ENCODE assay signal across 1 cellular context in the genomic region with DNA sequence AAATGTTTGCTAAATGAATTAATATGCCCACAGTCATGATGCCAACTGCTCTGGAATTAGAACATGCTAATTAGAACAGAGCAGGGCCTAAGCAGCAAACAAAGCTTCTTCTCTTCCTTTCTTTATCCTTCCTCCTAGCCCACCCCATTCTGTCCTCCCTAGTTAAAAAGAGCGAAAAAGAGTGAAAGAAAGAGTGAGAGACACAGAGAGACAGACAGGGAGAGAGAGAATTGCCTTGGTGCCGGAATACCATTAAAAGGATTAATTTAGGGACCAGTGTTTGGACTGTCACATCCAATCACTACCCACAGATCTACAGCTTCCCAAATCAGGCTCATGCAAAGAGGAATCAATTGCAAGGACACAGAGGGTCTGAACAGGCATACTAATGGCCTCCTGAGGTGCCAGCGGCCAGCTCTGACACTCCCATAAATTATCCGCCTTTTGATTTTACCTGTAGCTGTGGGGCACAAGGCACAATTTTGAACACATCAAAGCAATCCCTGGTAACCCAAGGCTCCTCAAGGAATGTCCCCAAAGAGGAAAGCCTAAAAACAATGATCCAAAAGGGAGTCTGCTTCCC.
TF ChIP-seq lines count a peak whose summit lies in the region.

No MANE protein-coding gene starts in this region.

TF ChIP-seq in GM23338, 12 proteins besides CTCF, POLR2A, EP300 and RAD21 (continued from another document):
- TF ChIP-seq, protein P1, sequence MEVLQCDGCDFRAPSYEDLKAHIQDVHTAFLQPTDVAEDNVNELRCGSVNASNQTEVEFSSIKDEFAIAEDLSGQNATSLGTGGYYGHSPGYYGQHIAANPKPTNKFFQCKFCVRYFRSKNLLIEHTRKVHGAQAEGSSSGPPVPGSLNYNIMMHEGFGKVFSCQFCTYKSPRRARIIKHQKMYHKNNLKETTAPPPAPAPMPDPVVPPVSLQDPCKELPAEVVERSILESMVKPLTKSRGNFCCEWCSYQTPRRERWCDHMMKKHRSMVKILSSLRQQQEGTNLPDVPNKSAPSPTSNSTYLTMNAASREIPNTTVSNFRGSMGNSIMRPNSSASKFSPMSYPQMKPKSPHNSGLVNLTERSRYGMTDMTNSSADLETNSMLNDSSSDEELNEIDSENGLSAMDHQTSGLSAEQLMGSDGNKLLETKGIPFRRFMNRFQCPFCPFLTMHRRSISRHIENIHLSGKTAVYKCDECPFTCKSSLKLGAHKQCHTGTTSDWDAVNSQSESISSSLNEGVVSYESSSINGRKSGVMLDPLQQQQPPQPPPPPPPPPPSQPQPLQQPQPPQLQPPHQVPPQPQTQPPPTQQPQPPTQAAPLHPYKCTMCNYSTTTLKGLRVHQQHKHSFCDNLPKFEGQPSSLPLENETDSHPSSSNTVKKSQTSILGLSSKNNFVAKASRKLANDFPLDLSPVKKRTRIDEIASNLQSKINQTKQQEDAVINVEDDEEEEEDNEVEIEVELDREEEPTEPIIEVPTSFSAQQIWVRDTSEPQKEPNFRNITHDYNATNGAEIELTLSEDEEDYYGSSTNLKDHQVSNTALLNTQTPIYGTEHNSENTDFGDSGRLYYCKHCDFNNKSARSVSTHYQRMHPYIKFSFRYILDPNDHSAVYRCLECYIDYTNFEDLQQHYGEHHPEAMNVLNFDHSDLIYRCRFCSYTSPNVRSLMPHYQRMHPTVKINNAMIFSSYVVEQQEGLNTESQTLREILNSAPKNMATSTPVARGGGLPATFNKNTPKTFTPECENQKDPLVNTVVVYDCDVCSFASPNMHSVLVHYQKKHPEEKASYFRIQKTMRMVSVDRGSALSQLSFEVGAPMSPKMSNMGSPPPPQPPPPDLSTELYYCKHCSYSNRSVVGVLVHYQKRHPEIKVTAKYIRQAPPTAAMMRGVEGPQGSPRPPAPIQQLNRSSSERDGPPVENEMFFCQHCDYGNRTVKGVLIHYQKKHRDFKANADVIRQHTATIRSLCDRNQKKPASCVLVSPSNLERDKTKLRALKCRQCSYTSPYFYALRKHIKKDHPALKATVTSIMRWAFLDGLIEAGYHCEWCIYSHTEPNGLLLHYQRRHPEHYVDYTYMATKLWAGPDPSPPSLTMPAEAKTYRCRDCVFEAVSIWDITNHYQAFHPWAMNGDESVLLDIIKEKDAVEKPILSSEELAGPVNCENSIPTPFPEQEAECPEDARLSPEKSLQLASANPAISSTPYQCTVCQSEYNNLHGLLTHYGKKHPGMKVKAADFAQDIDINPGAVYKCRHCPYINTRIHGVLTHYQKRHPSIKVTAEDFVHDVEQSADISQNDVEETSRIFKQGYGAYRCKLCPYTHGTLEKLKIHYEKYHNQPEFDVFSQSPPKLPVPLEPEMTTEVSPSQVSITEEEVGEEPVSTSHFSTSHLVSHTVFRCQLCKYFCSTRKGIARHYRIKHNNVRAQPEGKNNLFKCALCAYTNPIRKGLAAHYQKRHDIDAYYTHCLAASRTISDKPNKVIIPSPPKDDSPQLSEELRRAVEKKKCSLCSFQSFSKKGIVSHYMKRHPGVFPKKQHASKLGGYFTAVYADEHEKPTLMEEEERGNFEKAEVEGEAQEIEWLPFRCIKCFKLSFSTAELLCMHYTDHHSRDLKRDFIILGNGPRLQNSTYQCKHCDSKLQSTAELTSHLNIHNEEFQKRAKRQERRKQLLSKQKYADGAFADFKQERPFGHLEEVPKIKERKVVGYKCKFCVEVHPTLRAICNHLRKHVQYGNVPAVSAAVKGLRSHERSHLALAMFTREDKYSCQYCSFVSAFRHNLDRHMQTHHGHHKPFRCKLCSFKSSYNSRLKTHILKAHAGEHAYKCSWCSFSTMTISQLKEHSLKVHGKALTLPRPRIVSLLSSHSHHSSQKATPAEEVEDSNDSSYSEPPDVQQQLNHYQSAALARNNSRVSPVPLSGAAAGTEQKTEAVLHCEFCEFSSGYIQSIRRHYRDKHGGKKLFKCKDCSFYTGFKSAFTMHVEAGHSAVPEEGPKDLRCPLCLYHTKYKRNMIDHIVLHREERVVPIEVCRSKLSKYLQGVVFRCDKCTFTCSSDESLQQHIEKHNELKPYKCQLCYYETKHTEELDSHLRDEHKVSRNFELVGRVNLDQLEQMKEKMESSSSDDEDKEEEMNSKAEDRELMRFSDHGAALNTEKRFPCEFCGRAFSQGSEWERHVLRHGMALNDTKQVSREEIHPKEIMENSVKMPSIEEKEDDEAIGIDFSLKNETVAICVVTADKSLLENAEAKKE (CRISPR knock-in tag; IDR thresholded peaks at IDR 0.05): no peak
- TF ChIP-seq EZH2phosphoT487 (IDR thresholded peaks at IDR 0.05; ENCODE audit: unreplicated experiment): no peak
- TF ChIP-seq, protein P2, sequence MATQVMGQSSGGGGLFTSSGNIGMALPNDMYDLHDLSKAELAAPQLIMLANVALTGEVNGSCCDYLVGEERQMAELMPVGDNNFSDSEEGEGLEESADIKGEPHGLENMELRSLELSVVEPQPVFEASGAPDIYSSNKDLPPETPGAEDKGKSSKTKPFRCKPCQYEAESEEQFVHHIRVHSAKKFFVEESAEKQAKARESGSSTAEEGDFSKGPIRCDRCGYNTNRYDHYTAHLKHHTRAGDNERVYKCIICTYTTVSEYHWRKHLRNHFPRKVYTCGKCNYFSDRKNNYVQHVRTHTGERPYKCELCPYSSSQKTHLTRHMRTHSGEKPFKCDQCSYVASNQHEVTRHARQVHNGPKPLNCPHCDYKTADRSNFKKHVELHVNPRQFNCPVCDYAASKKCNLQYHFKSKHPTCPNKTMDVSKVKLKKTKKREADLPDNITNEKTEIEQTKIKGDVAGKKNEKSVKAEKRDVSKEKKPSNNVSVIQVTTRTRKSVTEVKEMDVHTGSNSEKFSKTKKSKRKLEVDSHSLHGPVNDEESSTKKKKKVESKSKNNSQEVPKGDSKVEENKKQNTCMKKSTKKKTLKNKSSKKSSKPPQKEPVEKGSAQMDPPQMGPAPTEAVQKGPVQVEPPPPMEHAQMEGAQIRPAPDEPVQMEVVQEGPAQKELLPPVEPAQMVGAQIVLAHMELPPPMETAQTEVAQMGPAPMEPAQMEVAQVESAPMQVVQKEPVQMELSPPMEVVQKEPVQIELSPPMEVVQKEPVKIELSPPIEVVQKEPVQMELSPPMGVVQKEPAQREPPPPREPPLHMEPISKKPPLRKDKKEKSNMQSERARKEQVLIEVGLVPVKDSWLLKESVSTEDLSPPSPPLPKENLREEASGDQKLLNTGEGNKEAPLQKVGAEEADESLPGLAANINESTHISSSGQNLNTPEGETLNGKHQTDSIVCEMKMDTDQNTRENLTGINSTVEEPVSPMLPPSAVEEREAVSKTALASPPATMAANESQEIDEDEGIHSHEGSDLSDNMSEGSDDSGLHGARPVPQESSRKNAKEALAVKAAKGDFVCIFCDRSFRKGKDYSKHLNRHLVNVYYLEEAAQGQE (IDR thresholded peaks at IDR 0.05; ENCODE audit: unreplicated experiment): no peak
